Comparison of ENCODE assay signal across 10 cellular contexts in the genomic region with DNA sequence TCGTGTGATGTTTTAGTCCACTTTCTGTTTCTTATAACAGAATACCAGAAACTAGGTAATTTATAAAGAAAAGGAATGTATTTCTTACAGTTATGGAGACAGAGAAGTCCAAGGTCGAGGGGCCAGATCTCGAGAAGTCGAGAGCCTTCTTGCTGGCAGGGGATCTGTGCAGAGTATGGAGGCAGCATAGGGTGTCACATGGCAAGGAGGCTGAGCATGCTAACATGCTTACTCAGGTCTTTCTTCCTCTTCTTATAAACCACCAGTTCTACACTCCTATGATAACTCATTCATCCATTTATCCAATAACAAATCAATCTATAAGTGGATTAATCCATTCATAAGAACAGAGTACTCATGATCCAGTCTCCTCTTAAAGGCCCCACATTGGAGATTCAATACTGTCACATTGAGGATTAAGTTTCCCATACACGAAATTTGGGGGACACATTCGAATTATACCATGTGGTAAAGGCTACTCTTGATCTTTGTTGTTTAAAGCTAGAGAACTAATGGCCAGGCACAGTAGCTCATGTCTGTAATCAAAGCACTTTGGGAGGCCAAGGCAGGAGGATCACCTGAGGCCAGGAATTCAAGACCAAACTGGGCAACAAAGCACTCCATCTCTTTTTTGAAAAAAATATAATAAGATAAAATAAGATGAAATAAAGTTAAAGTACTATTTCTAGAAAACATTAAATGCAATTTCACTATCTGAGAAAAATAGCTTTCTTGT. TPM values are rescaled to one million over a fixed set of nuclear protein-coding genes. Genes with fewer than 3 reads are reported as not detected.
A peak's percentile ranks its signal among the peaks of the same experiment; 100 is the strongest.
DNase-seq lines count a peak whose midpoint lies in the region; ATAC-seq, FAIRE-seq and TF ChIP-seq lines count a peak whose summit lies in the region.
"Had no signal": no experiment of that assay in that cellular context is flagged by ENCODE, and none has a peak within 500 bp of the region (broad histone marks: within the 10 kb centered on the region; RNA-seq: fewer than 3 reads in every experiment).

No MANE protein-coding gene starts in this region.

- H3K9me3 ChIP-seq in A549 = peaks cover 12% of the 10 kb centered on the region; the same call in 2 of the 3 replicates

- TF ChIP-seq POLR2A in A549 (IDR thresholded peaks at IDR 0.05; ENCODE audit: low read length) = no peak

- no peak for FAIRE-seq in A549 (lab: Jason Lieb, UNC)
- FAIRE-seq: GM18507 had no signal

- H3K27ac Mint-ChIP-seq in GM23338 = no peak overlapping the region
- H3K27ac Mint-ChIP-seq in T-helper 2 cell treated with Interferon-gamma antibody and Interleukin-4, amounts not matched to agents 5 μg/mL and 100 μg/mL, for 36 hours = peak overlapping the region; percentile 43

- H3K79me2 ChIP-seq in GM23338 (replicated peaks; ENCODE audit: insufficient read depth) = peaks cover 68% of the 10 kb centered on the region

- peaks cover 7% of the 10 kb centered on the region; the same call in 2 of the 3 replicates for H3K4me1 Mint-ChIP-seq in GM23338
- H3K4me1 Mint-ChIP-seq in T-helper 2 cell treated with Interferon-gamma antibody and Interleukin-4, amounts not matched to agents 5 μg/mL and 100 μg/mL, for 36 hours (ENCODE audit: low read depth) = peaks cover 28% of the 10 kb centered on the region

- no peak for TF ChIP-seq RAD21 in A549 (conservative IDR thresholded peaks at IDR 0.05 in 1 of 2, IDR thresholded peaks at IDR 0.05 in 1 of 2)

- no peak overlapping the region for H2AFZ ChIP-seq in GM23338

- H3K4me2 ChIP-seq in A549 (peak overlapping the region; percentile 85), GM23338 (peak overlapping the region; percentile 92)

- H3K36me3 ChIP-seq in GM23338 (ENCODE audit: insufficient read depth) = peaks cover 9% of the 10 kb centered on the region; the same call in 1 of the 2 replicates

- DNase-seq in A549 (ENCODE audit: low read depth in 1 of 2, low spot score in 1 of 2) (peak in 1 of 2 experiments; percentile 17), GM23338 (ENCODE audit: low spot score) (no peak), fibroblast of villous mesenchyme (ENCODE audit: low read depth) (peak; percentile 25), NCI-H526 treated with DMSO at 0.1 percent for 48 hours (lab: John Stamatoyannopoulos, UW) (no peak), HCEC 1CT (no peak), inferior parietal cortex (ENCODE audit: extremely low spot score) (no peak)
- no peak for DNase-seq in T-helper 2 cell treated with Interferon-gamma antibody and Interleukin-4, amounts not matched to agents 5 μg/mL and 100 μg/mL, for 36 hours (ENCODE audit: low spot score)
- DNase-seq in activated effector memory CD4-positive, alpha-beta T cell treated with Interleukin-2 at 50 U/mL for 16 hours = no peak
- DNase-seq: NCI-H345 had no signal

- H3K4me1 ChIP-seq in A549 = peaks cover 20% of the 10 kb centered on the region; the same call in 2 of the 3 replicates
- peaks cover 6% of the 10 kb centered on the region for H3K4me1 ChIP-seq in GM23338 (ENCODE audit: insufficient read depth)

- H3K27me3 ChIP-seq in GM23338 (ENCODE audit: insufficient read depth) = no peaks in the 10 kb centered on the region

- TF ChIP-seq CTCF in A549 (IDR thresholded peaks at IDR 0.05) = no peak
- no peak for TF ChIP-seq CTCF in GM23338 (conservative IDR thresholded peaks at IDR 0.05; ENCODE audit: low read depth in 2 of 2)
- no peak for TF ChIP-seq CTCF in fibroblast of villous mesenchyme (IDR thresholded peaks at IDR 0.05; ENCODE audit: insufficient read depth, low read depth, low read length)

- no peaks in the 10 kb centered on the region for H3F3A ChIP-seq in GM23338 (replicated peaks; ENCODE audit: low read depth)

- POLR2A ChIA-PET in A549 (lab: Yijun Ruan, JAX) = no interaction called here

- H3K27ac ChIP-seq in A549 (peak overlapping the region; percentile 51 to 95; a peak in 2 of 6 replicates), GM23338 (ENCODE audit: low read depth) (no peak overlapping the region)

- ATAC-seq in A549 (no peak), GM23338 (no peak)

- H3K27me3 Mint-ChIP-seq in GM23338 (ENCODE audit: insufficient read depth, low read depth, poor library complexity) = peaks cover 5% of the 10 kb centered on the region
- H3K27me3 Mint-ChIP-seq in T-helper 2 cell treated with Interferon-gamma antibody and Interleukin-4, amounts not matched to agents 5 μg/mL and 100 μg/mL, for 36 hours (ENCODE audit: low read depth) = no peaks in the 10 kb centered on the region

- no peaks in the 10 kb centered on the region for H3K9me2 ChIP-seq in GM23338 (ENCODE audit: insufficient read depth)

- no peak for TF ChIP-seq EP300 in A549 (IDR thresholded peaks at IDR 0.05)

- CTCF ChIA-PET in A549 (lab: Yijun Ruan, JAX) = interaction anchor here (1.6 kb wide), 1 partner anchor 151 kb away, joined by 5 read pairs; no protein-coding TSS in a partner anchor

- 36% methylated on average over 6 of the region's 6 CpGs for WGBS in A549 (ENCODE audit: missing lambda C conversion rate)

- H3K36me3 Mint-ChIP-seq in GM23338 (ENCODE audit: low read depth) = peaks cover 38% of the 10 kb centered on the region
- peaks cover 47% of the 10 kb centered on the region for H3K36me3 Mint-ChIP-seq in T-helper 2 cell treated with Interferon-gamma antibody and Interleukin-4, amounts not matched to agents 5 μg/mL and 100 μg/mL, for 36 hours (ENCODE audit: low read depth)

- no peaks in the 10 kb centered on the region for H4K20me1 ChIP-seq in GM23338 (replicated peaks; ENCODE audit: insufficient read depth)

- peak overlapping the region; percentile 98 for H3K4me3 Mint-ChIP-seq in GM23338
- peak overlapping the region; percentile 100 for H3K4me3 Mint-ChIP-seq in T-helper 2 cell treated with Interferon-gamma antibody and Interleukin-4, amounts not matched to agents 5 μg/mL and 100 μg/mL, for 36 hours

- peaks cover 10% of the 10 kb centered on the region; the same call in 2 of the 3 replicates for H3K9me3 Mint-ChIP-seq in GM23338
- H3K9me3 Mint-ChIP-seq in T-helper 2 cell treated with Interferon-gamma antibody and Interleukin-4, amounts not matched to agents 5 μg/mL and 100 μg/mL, for 36 hours = peaks cover 12% of the 10 kb centered on the region

- H3K4me3 ChIP-seq in A549 (peak overlapping the region; percentile 67), GM23338 (peak overlapping the region; percentile 61), fibroblast of villous mesenchyme (ENCODE audit: low read depth, low read length) (peak overlapping the region; percentile 95)

TF ChIP-seq in A549, 52 proteins besides CTCF, POLR2A, EP300 and RAD21 (continues in another document):
- TF ChIP-seq HOXA7 (CRISPR knock-in tag; IDR thresholded peaks at IDR 0.05) = no peak
- no peak for TF ChIP-seq ZNF302 (CRISPR knock-in tag; IDR thresholded peaks at IDR 0.05)
- no peak for TF ChIP-seq ZC3H11A (IDR thresholded peaks at IDR 0.05)
- no peak for TF ChIP-seq JUNB (IDR thresholded peaks at IDR 0.05)
- TF ChIP-seq, protein P1, sequence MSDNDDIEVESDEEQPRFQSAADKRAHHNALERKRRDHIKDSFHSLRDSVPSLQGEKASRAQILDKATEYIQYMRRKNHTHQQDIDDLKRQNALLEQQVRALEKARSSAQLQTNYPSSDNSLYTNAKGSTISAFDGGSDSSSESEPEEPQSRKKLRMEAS (IDR thresholded peaks at IDR 0.05) = peak; percentile 40
- TF ChIP-seq ZSCAN20 (CRISPR knock-in tag; IDR thresholded peaks at IDR 0.05) = no peak
- TF ChIP-seq, protein P2, sequence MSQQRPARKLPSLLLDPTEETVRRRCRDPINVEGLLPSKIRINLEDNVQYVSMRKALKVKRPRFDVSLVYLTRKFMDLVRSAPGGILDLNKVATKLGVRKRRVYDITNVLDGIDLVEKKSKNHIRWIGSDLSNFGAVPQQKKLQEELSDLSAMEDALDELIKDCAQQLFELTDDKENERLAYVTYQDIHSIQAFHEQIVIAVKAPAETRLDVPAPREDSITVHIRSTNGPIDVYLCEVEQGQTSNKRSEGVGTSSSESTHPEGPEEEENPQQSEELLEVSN (IDR thresholded peaks at IDR 0.05; ENCODE audit: borderline replicate concordance, low read depth) = no peak
- TF ChIP-seq MAFK (IDR thresholded peaks at IDR 0.05; ENCODE audit: partially characterized antibody) = peak; percentile 60
- no peak for TF ChIP-seq NR3C1 (IDR thresholded peaks at IDR 0.05)
- no peak for TF ChIP-seq KDM5A (IDR thresholded peaks at IDR 0.05)
- TF ChIP-seq MYC (IDR thresholded peaks at IDR 0.05; ENCODE audit: borderline replicate concordance, low read length) = no peak
- TF ChIP-seq CBX2 (IDR thresholded peaks at IDR 0.05; ENCODE audit: borderline replicate concordance, low read depth) = no peak

TF ChIP-seq in GM23338, 12 proteins besides CTCF, POLR2A, EP300 and RAD21 (continues in another document):
- no peak for TF ChIP-seq CREB1 (CRISPR knock-in tag; IDR thresholded peaks at IDR 0.05; ENCODE audit: low read depth)

RNA-seq across cellular contexts. Expression of a gene that starts 2.1 kb away (rescaled TPM):
- polyA plus RNA-seq in A549 (2011; rRNA removed) (27.8 and 38.9 TPM in 2 replicates), A549 (2017; fragmentation: RNase III; extraction: RNeasy Plus Mini Kit Qiagen cat#74134 plus additional on column Dnase treatment) (30.7 to 33.1 TPM (median 33.0 TPM) in 3 replicates), GM23338 (2016; fragmentation: Nextera tagmentation; extraction: Ambion mirVana) (14.0 and 15.5 TPM in 2 replicates)
- polyA plus RNA-seq in A549 (2012; cell fraction: cytosol; rRNA removed) = 7.0 and 7.8 TPM in 2 replicates
- polyA plus RNA-seq in A549 (2012; cell fraction: nucleus; rRNA removed) = 4.9 and 6.8 TPM in 2 replicates
- polyA minus RNA-seq in A549 (2011; rRNA and poly(A)+ RNA removed) = 9.4 and 9.8 TPM in 2 replicates
- 24.9 and 26.4 TPM in 2 replicates for total RNA-seq in GM23338 (2014; rRNA removed; shearing (Covaris generic))
- 45.1 and 81.6 TPM in 2 replicates for total RNA-seq in fibroblast of villous mesenchyme
